21 cellular contexts compared by ENCODE assay signal in the genomic region with DNA sequence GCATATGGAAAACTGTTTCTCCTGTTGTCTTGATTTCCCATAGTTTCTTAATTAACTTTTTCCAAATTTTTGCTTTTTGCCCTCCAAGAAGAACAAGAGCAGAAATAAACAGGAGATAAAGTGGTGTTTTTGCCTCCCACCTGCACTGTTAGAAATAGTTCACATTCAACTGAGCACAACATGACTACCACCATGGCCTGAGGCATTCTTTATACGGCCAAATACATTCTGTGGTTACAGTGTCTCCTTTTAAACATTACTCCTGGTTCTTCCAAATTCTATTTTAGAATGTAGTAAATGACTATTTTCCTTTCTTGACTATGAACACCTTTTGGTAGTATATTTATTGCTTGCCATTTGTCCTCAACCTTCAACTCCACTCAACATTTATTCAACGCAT.
"Had no signal": no experiment of that assay in that cellular context is flagged by ENCODE, and none has a peak within 500 bp of the region (broad histone marks: within the 10 kb centered on the region; RNA-seq: fewer than 3 reads in every experiment).

No MANE protein-coding gene starts in this region.

- DNase-seq: activated CD4-positive, alpha-beta memory T cell treated with anti-CD3 and anti-CD28 coated beads for 36 hours; activated CD4-positive, alpha-beta T cell treated with anti-CD3 and anti-CD28 coated beads for 4 hours; activated naive CD4-positive, alpha-beta T cell treated with Interleukin-2 at 50 U/mL for 16 hours; activated T-cell treated with anti-CD3 and anti-CD28 coated beads, Interleukin-2, amount 50 U/mL, for 1 hour; brain microvascular endothelial cell; cortex of kidney; heart left ventricle; nephron progenitor cell; occipital lobe; stimulated activated CD4-positive, alpha-beta T cell treated with anti-CD3 and anti-CD28 coated beads, Interleukin-12 subunit alpha, Interleukin-12 subunit beta, amount 100 ng/mL, for 4 hours; stimulated activated CD4-positive, alpha-beta T cell treated with anti-CD3 and anti-CD28 coated beads, Interleukin-1b, Interleukin-23, amount 100 ng/mL, for 48 hours; stimulated activated CD8-positive, alpha-beta memory T cell treated with anti-CD3 and anti-CD28 coated beads, Interleukin-4, amount 100 ng/mL, for 48 hours; stimulated activated naive CD4-positive, alpha-beta T cell; upper lobe of right lung had no signal

- H3K27me3 Mint-ChIP-seq: activated CD4-positive, alpha-beta memory T cell treated with anti-CD3 and anti-CD28 coated beads for 36 hours; central memory CD8-positive, alpha-beta T cell had no signal

- H3K27ac ChIP-seq: brain microvascular endothelial cell, gastroesophageal sphincter, heart left ventricle, upper lobe of right lung had no signal

- H3K9me3 ChIP-seq: upper lobe of right lung had no signal

- FAIRE-seq: TTC549 had no signal

- ATAC-seq: esophagus mucosa, gastroesophageal sphincter, heart left ventricle, upper lobe of right lung had no signal

- H3K27me3 ChIP-seq: brain microvascular endothelial cell, gastroesophageal sphincter, heart left ventricle, upper lobe of right lung had no signal

- H3K4me1 Mint-ChIP-seq: central memory CD8-positive, alpha-beta T cell; mesothelial cell of epicardium; nephron progenitor cell had no signal

- H3K27ac Mint-ChIP-seq: activated CD4-positive, alpha-beta memory T cell treated with anti-CD3 and anti-CD28 coated beads for 36 hours; activated T-helper 2 cell treated with anti-CD3 and anti-CD28 coated beads, Interferon-gamma antibody, Interleukin-2, Interleukin-4, amounts not matched to agents 10 μg/mL and 5 μg/mL and 100 μg/mL, durations not matched to agents 14 hours and 24 hours and 36 hours; mesothelial cell of epicardium; nephron progenitor cell; T-helper 2 cell treated with Interferon-gamma antibody and Interleukin-4, amounts not matched to agents 5 μg/mL and 100 μg/mL, for 36 hours had no signal

- H3K4me1 ChIP-seq: gastroesophageal sphincter, heart left ventricle, upper lobe of right lung had no signal

- H3K4me3 ChIP-seq: gastroesophageal sphincter, heart left ventricle, upper lobe of right lung had no signal

- H3K4me3 Mint-ChIP-seq: activated CD4-positive, alpha-beta memory T cell treated with anti-CD3 and anti-CD28 coated beads for 36 hours; central memory CD8-positive, alpha-beta T cell; mesothelial cell of epicardium; nephron progenitor cell; T-helper 2 cell treated with Interferon-gamma antibody and Interleukin-4, amounts not matched to agents 5 μg/mL and 100 μg/mL, for 36 hours had no signal
